Comparison of ENCODE assay signal across 9 cellular contexts in genomic region chr1:28602536-28603439, GRCh38. TPM values are rescaled to one million over a fixed set of nuclear protein-coding genes. Genes with fewer than 3 reads are reported as not detected.
DNase-seq lines count a peak whose midpoint lies in the region; ATAC-seq and TF ChIP-seq lines count a peak whose summit lies in the region.
"Had no signal": no experiment of that assay in that cellular context is flagged by ENCODE, and none has a peak within 500 bp of the region (broad histone marks: within the 10 kb centered on the region; RNA-seq: fewer than 3 reads in every experiment).

No MANE protein-coding gene starts in this region.

- peaks cover 33% of the 10 kb centered on the region for H3K36me3 Mint-ChIP-seq in activated CD8-positive, alpha-beta T cell treated with anti-CD3 and anti-CD28 coated beads, Interleukin-2, amount 10 ng/mL, durations not matched to agents 7 days and 5 days (ENCODE audit: low read depth)

- H3K4me3 ChIP-seq in GM12865 (ENCODE audit: low read depth, low read length), result no peak overlapping the region
- no peak overlapping the region for H3K4me3 ChIP-seq in cardiac muscle cell

- no peak overlapping the region for H3K4me3 Mint-ChIP-seq in activated CD8-positive, alpha-beta T cell treated with anti-CD3 and anti-CD28 coated beads, Interleukin-2, amount 10 ng/mL, durations not matched to agents 7 days and 5 days
- H3K4me3 Mint-ChIP-seq: IgD-negative memory B cell had no signal

- no peaks in the 10 kb centered on the region for H3K9me3 Mint-ChIP-seq in activated CD8-positive, alpha-beta T cell treated with anti-CD3 and anti-CD28 coated beads, Interleukin-2, amount 10 ng/mL, durations not matched to agents 7 days and 5 days (ENCODE audit: insufficient read depth)
- H3K9me3 Mint-ChIP-seq: IgD-negative memory B cell had no signal

- CTCF ChIA-PET in activated CD8-positive, alpha-beta T cell treated with anti-CD3 and anti-CD28 coated beads, Interleukin-2, amount 10 ng/mL, durations not matched to agents 7 days and 5 days (lab: Charles Lee), result interaction anchor here (0.7 to 3.6 kb wide), 14 partner anchors 9 to 248 kb away, joined by 3 to 16 read pairs (median 4); no protein-coding TSS in a partner anchor

- peaks cover 26% of the 10 kb centered on the region for H3K4me1 ChIP-seq in cardiac muscle cell (ENCODE audit: low read depth)

- peaks cover 13% of the 10 kb centered on the region for H3K4me1 Mint-ChIP-seq in activated CD8-positive, alpha-beta T cell treated with anti-CD3 and anti-CD28 coated beads, Interleukin-2, amount 10 ng/mL, durations not matched to agents 7 days and 5 days (ENCODE audit: low read depth)

- peak overlapping the region; percentile 90 for H3K27ac ChIP-seq in cardiac muscle cell

- H3K36me3 ChIP-seq in cardiac muscle cell, result peaks cover 7% of the 10 kb centered on the region

- H3K9me3 ChIP-seq in cardiac muscle cell (ENCODE audit: low read depth), result no peaks in the 10 kb centered on the region

- POLR2A ChIA-PET in activated CD8-positive, alpha-beta T cell treated with anti-CD3 and anti-CD28 coated beads, Interleukin-2, amount 10 ng/mL, durations not matched to agents 7 days and 5 days (lab: Charles Lee), result interaction anchor here (1.7 kb wide), 1 partner anchor 21 kb away, joined by 6 read pairs; no protein-coding TSS in a partner anchor

- no peak for ATAC-seq in activated CD8-positive, alpha-beta T cell treated with anti-CD3 and anti-CD28 coated beads, Interleukin-2, amount 10 ng/mL, durations not matched to agents 7 days and 5 days
- no peak for ATAC-seq in GM21786 (IDR thresholded peaks at IDR 0.05; ENCODE audit: unreplicated experiment)
- no peak for ATAC-seq in HG02981 (IDR thresholded peaks at IDR 0.05; ENCODE audit: unreplicated experiment)

- DNase-seq in AG20443 (ENCODE audit: low spot score) (peak; percentile 79), GM12865 (ENCODE audit: low read depth) (peak; percentile 61), NCI-H2196 (lab: John Stamatoyannopoulos, UW; ENCODE audit: unreplicated experiment) (peak; percentile 84), cardiac muscle cell (ENCODE audit: low read depth in 1 of 2, low spot score in 1 of 2) (peak; percentile 69 to 86), putamen (ENCODE audit: low spot score) (peak; percentile 80)
- no peak for DNase-seq in activated CD8-positive, alpha-beta T cell treated with anti-CD3 and anti-CD28 coated beads, Interleukin-2, amount 10 ng/mL, durations not matched to agents 7 days and 5 days

- H3K27ac Mint-ChIP-seq in activated CD8-positive, alpha-beta T cell treated with anti-CD3 and anti-CD28 coated beads, Interleukin-2, amount 10 ng/mL, durations not matched to agents 7 days and 5 days, result peak overlapping the region; percentile 14

- H3K27me3 Mint-ChIP-seq in activated CD8-positive, alpha-beta T cell treated with anti-CD3 and anti-CD28 coated beads, Interleukin-2, amount 10 ng/mL, durations not matched to agents 7 days and 5 days (ENCODE audit: low read depth), result no peaks in the 10 kb centered on the region
- H3K27me3 Mint-ChIP-seq: IgD-negative memory B cell had no signal

- peak; percentile 49 for TF ChIP-seq CTCF in GM12865 (IDR thresholded peaks at IDR 0.05; ENCODE audit: insufficient read depth, low read depth, low read length, missing control alignments)
- TF ChIP-seq CTCF in cardiac muscle cell (IDR thresholded peaks at IDR 0.05; ENCODE audit: low read depth, low read length), result peak; percentile 72

- no peaks in the 10 kb centered on the region for H3K27me3 ChIP-seq in cardiac muscle cell

RNA-seq across cellular contexts. Expression of gene RAB42, which starts 10.7 kb away (rescaled TPM):
- not detected for total RNA-seq in activated CD8-positive, alpha-beta T cell treated with anti-CD3 and anti-CD28 coated beads, Interleukin-2, amount 10 ng/mL, durations not matched to agents 7 days and 5 days
- 11.7 and 12.5 TPM in 2 replicates for total RNA-seq in cardiac muscle cell
- 7.3 and 11.9 TPM in 2 replicates for polyA plus RNA-seq in cardiac muscle cell
- polyA plus RNA-seq: IgD-negative memory B cell had no signal

RNA-seq across cellular contexts. Expression of gene TAF12, which starts 40.1 kb away (rescaled TPM):
- total RNA-seq in activated CD8-positive, alpha-beta T cell treated with anti-CD3 and anti-CD28 coated beads, Interleukin-2, amount 10 ng/mL, durations not matched to agents 7 days and 5 days, result 10 to 100 TPM; 35.7 to 39.3 TPM
- total RNA-seq in cardiac muscle cell, result 32.4 and 40.3 TPM in 2 replicates
- 44.2 and 51.9 TPM in 2 replicates for polyA plus RNA-seq in cardiac muscle cell

RNA-seq across cellular contexts. Expression of gene RNU11, which starts 45.6 kb away (rescaled TPM):
- total RNA-seq in activated CD8-positive, alpha-beta T cell treated with anti-CD3 and anti-CD28 coated beads, Interleukin-2, amount 10 ng/mL, durations not matched to agents 7 days and 5 days, result not detected
- not detected in 2 replicates for total RNA-seq in cardiac muscle cell
- not detected in 2 replicates for polyA plus RNA-seq in cardiac muscle cell
- polyA plus RNA-seq: IgD-negative memory B cell had no signal

RNA-seq across cellular contexts. Expression of gene TRNAU1AP, which starts 49.9 kb away (rescaled TPM):
- total RNA-seq in activated CD8-positive, alpha-beta T cell treated with anti-CD3 and anti-CD28 coated beads, Interleukin-2, amount 10 ng/mL, durations not matched to agents 7 days and 5 days, result 10 to 100 TPM; 73.2 to 77.7 TPM
- 26.0 and 26.1 TPM in 2 replicates for total RNA-seq in cardiac muscle cell
- polyA plus RNA-seq in cardiac muscle cell, result 39.9 and 61.2 TPM in 2 replicates

Comparison
In these comparisons a context has a peak if more than half of its experiments do, and no peak if none do; other contexts are left out.
1. RNA of gene RAB42, which starts 10.7 kb away (total RNA-seq): 11.7 to 12.5 TPM in cardiac muscle cell; not detected in activated CD8-positive, alpha-beta T cell treated with anti-CD3 and anti-CD28 coated beads, Interleukin-2, amount 10 ng/mL, durations not matched to agents 7 days and 5 days; every median in the first group is over 10 times any median in the second.